Comparison of ENCODE assay signal across 11 cellular contexts in genomic region chr10:6176691-6177231, GRCh38. TPM values are rescaled to one million over a fixed set of nuclear protein-coding genes. Genes with fewer than 3 reads are reported as not detected.
DNase-seq lines count a peak whose midpoint lies in the region; TF ChIP-seq lines count a peak whose summit lies in the region.
"Had no signal": no experiment of that assay in that cellular context is flagged by ENCODE, and none has a peak within 500 bp of the region (broad histone marks: within the 10 kb centered on the region; RNA-seq: fewer than 3 reads in every experiment).

No MANE protein-coding gene starts in this region.

- no peaks in the 10 kb centered on the region for H3K9me3 ChIP-seq in MG63
- no peaks in the 10 kb centered on the region for H3K9me3 ChIP-seq in mesodermal cell (ENCODE audit: control insufficient read depth, low read length)
- no peaks in the 10 kb centered on the region for H3K9me3 ChIP-seq in WERI-Rb-1 (ENCODE audit: severe bottlenecking)

- DNase-seq in MG63 (peak; percentile 58), chondrocyte (ENCODE audit: low spot score) (no peak), WERI-Rb-1 (no peak), NCI-H146 (lab: John Stamatoyannopoulos, UW) (no peak), G401 (ENCODE audit: low spot score) (no peak)
- no peak for DNase-seq in stimulated activated CD8-positive, alpha-beta memory T cell treated with anti-CD3 and anti-CD28 coated beads, Interleukin-4, amount 100 ng/mL, for 48 hours
- DNase-seq: amniotic stem cell, head of caudate nucleus, NCI-H1417 had no signal

- no peak overlapping the region for H3K4me3 ChIP-seq in ACC112 (ENCODE audit: low read depth, low read length)
- H3K4me3 ChIP-seq in MG63, result no peak overlapping the region
- no peak overlapping the region for H3K4me3 ChIP-seq in mesodermal cell (ENCODE audit: extremely low read depth, insufficient read depth, low read length, poor library complexity, severe bottlenecking)
- H3K4me3 ChIP-seq in WERI-Rb-1 (ENCODE audit: low read depth, low read length), result no peak overlapping the region

- H3K9me3 Mint-ChIP-seq in chondrocyte (ENCODE audit: low read depth), result no peaks in the 10 kb centered on the region

- TF ChIP-seq CTCF in chondrocyte (IDR thresholded peaks at IDR 0.05) (no peak), WERI-Rb-1 (IDR thresholded peaks at IDR 0.05; ENCODE audit: low read depth, low read length) (no peak)

- peaks cover 25% of the 10 kb centered on the region for H3K4me1 Mint-ChIP-seq in chondrocyte (ENCODE audit: low read depth)

- WGBS in mesodermal cell (ENCODE audit: insufficient coverage in 2 of 2), 2 experiments, result 83 to 95% methylated on average over 7 of the region's 8 CpGs

- H3K4me3 Mint-ChIP-seq in chondrocyte (ENCODE audit: unreplicated experiment), result no peak overlapping the region

- peaks cover 22% of the 10 kb centered on the region for H3K4me1 ChIP-seq in ACC112 (ENCODE audit: control insufficient read depth, insufficient read depth, low read length, unreplicated experiment)
- peaks cover 15% of the 10 kb centered on the region for H3K4me1 ChIP-seq in mesodermal cell (ENCODE audit: control insufficient read depth, insufficient read depth, low read length, poor library complexity, severe bottlenecking)

- peak overlapping the region; percentile 54 for H3K27ac Mint-ChIP-seq in chondrocyte (ENCODE audit: unreplicated experiment)

- in situ Hi-C loops in G401 (cut with HindIII; ENCODE audit: low sequenced_read_pairs), result no loop called here

- H3K36me3 ChIP-seq in ACC112 (ENCODE audit: insufficient read depth, low read length), result no peaks in the 10 kb centered on the region
- peaks cover 12% of the 10 kb centered on the region for H3K36me3 ChIP-seq in MG63
- H3K36me3 ChIP-seq in mesodermal cell (ENCODE audit: control insufficient read depth, insufficient read depth, low read length), result peaks cover 18% of the 10 kb centered on the region
- H3K36me3 ChIP-seq in WERI-Rb-1, result no peaks in the 10 kb centered on the region

- peak overlapping the region; percentile 33; the same call in 1 of the 2 replicates for H3K27ac ChIP-seq in ACC112 (ENCODE audit: low read depth, low read length)
- H3K27ac ChIP-seq in mesodermal cell (ENCODE audit: low read depth, low read length, severe bottlenecking), result peak overlapping the region; percentile 46
- H3K27ac ChIP-seq in WERI-Rb-1, result no peak overlapping the region

- peaks cover 31% of the 10 kb centered on the region for H3K79me2 ChIP-seq in ACC112 (ENCODE audit: control insufficient read depth, insufficient read depth, low read length, unreplicated experiment)

- no peaks in the 10 kb centered on the region for H3K27me3 ChIP-seq in ACC112 (ENCODE audit: insufficient read depth, low read length)
- no peaks in the 10 kb centered on the region for H3K27me3 ChIP-seq in MG63
- peaks cover 22% of the 10 kb centered on the region for H3K27me3 ChIP-seq in WERI-Rb-1 (ENCODE audit: insufficient read depth, low read depth, severe bottlenecking)

- no peak overlapping the region for H2AFZ ChIP-seq in ACC112 (ENCODE audit: low read length, unreplicated experiment)

- H3K36me3 Mint-ChIP-seq in chondrocyte (ENCODE audit: low read depth), result no peaks in the 10 kb centered on the region

- H3K27me3 Mint-ChIP-seq in chondrocyte (ENCODE audit: low read depth), result no peaks in the 10 kb centered on the region

RNA-seq across cellular contexts. Expression of gene PFKFB3, which starts 26.0 kb away (rescaled TPM):
- 3.4 and 7.8 TPM in 2 replicates for total RNA-seq in MG63 (2014; rRNA removed; shearing (Covaris generic); ENCODE audit: low replicate concordance)
- 40.3 to 46.5 TPM (median 41.6 TPM) in 3 replicates for total RNA-seq in chondrocyte
- polyA plus RNA-seq in mesodermal cell (2013, experiment 1 of 2), result 45.8 TPM
- polyA plus RNA-seq in mesodermal cell (2013, experiment 2 of 2), result 40.6 TPM
- total RNA-seq in G401 (2014; rRNA removed; shearing (Covaris generic)), result 5.2 and 11.0 TPM in 2 replicates
